Comparison of ENCODE assay signal across 4 cellular contexts in genomic region chr14:80496090-80496489, GRCh38.
TF ChIP-seq lines count a peak whose summit lies in the region.

No MANE protein-coding gene starts in this region.

TF ChIP-seq in HepG2, 621 proteins besides CTCF, POLR2A, EP300 and RAD21:
- TF ChIP-seq CEBPB (IDR thresholded peaks at IDR 0.05; ENCODE audit: borderline replicate concordance, low read depth, low read length) (peak; percentile 62; the same call in 1 of the 2 replicates), SIN3B (IDR thresholded peaks at IDR 0.05; ENCODE audit: low read length) (no peak), ZUFSP (CRISPR knock-in tag; IDR thresholded peaks at IDR 0.05; ENCODE audit: borderline replicate concordance) (no peak)

TF ChIP-seq in IMR-90, 13 proteins besides CTCF, POLR2A, EP300 and RAD21:
- TF ChIP-seq CEBPB (IDR thresholded peaks at IDR 0.05; ENCODE audit: low read depth, low read length) (peak; percentile 84), RCOR1 (IDR thresholded peaks at IDR 0.05; ENCODE audit: insufficient replicate concordance, low read length) (no peak)

TF ChIP-seq in Ishikawa, 13 proteins besides CTCF, POLR2A, EP300 and RAD21:
- TF ChIP-seq MAX (IDR thresholded peaks at IDR 0.05), result no peak
- no peak for TF ChIP-seq YY1 (IDR thresholded peaks at IDR 0.05; ENCODE audit: low read depth)
- TF ChIP-seq EGR1 (IDR thresholded peaks at IDR 0.05), result no peak
- TF ChIP-seq CEBPB (IDR thresholded peaks at IDR 0.05), result peak; percentile 28; the same call in 1 of the 2 replicates
- no peak for TF ChIP-seq REST (IDR thresholded peaks at IDR 0.05; ENCODE audit: low read depth)
- no peak for TF ChIP-seq USF1 (IDR thresholded peaks at IDR 0.05)
- TF ChIP-seq NFIC (IDR thresholded peaks at IDR 0.05), result no peak

TF ChIP-seq in H1, 55 proteins besides CTCF, POLR2A, EP300 and RAD21:
- TF ChIP-seq RFX5 (IDR thresholded peaks at IDR 0.05; ENCODE audit: borderline replicate concordance, low read depth, low read length) (no peak), CEBPB (IDR thresholded peaks at IDR 0.05; ENCODE audit: low read depth, low read length) (peak; percentile 47; the same call in 1 of the 2 replicates)
TF ChIP-seq in H1: peak in this region for 1.
